Comparison of ENCODE assay signal across 2 cellular contexts in the genomic region with DNA sequence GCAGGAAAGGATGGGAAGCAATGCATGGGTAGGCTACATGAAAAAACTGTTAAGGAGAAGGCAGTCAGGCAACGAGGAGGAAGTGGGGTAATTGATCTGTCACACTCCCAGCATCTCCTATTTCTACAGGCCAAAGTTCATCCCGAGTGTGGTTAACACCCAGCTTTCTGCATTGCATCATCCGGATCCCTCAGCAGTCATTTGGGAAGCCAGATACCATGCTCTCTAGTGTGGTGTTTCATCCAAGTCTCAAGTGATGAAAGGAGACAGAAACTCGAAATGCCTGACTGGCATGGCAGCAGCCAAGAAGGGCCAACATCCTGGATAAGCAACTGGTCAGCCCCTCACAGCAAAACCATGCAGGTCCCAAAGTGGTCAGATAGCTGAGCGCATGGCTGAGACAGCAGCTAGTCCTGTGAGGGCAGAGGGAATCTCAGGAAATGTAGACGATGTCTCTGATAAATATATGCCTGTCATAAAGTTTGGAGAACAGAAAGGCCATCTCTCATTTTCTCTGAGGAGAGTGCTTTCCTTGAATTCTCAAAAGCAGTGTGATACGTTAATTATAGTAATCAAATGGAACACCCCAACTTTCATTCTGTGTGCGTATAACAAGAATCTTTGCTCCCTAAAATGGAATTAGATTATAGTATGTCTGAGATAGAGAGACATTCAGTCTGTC.
TF ChIP-seq lines count a peak whose summit lies in the region.

No MANE protein-coding gene starts in this region.

TF ChIP-seq in K562, 482 proteins besides CTCF, POLR2A, EP300 and RAD21 (continued from another document and continues in another):
- TF ChIP-seq CREM (IDR thresholded peaks at IDR 0.05; ENCODE audit: low read depth) (peak; percentile 19; the same call in 1 of the 2 replicates), RREB1 (CRISPR knock-in tag; IDR thresholded peaks at IDR 0.05) (peak; percentile 84; the same call in 1 of the 2 replicates), LEF1 (IDR thresholded peaks at IDR 0.05) (peak; percentile 34; the same call in 1 of the 2 replicates), JUNB (CRISPR knock-in tag; conservative IDR thresholded peaks at IDR 0.05) (0 out of 2 replicates have a peak, but pooled peaks have one; percentile 41), SOX6 (IDR thresholded peaks at IDR 0.05) (0 out of 2 replicates have a peak, but pooled peaks have one; percentile 12), RCOR1 (IDR thresholded peaks at IDR 0.05; ENCODE audit: borderline replicate concordance in 1 of 2, low read depth in 2 of 2, low read length in 2 of 2) (peak in 1 of 2 experiments; percentile 52; a peak in 1 of 4 replicates), ZNF583 (CRISPR knock-in tag; IDR thresholded peaks at IDR 0.05) (peak; percentile 77; the same call in 1 of the 2 replicates)
- TF ChIP-seq, protein P1, sequence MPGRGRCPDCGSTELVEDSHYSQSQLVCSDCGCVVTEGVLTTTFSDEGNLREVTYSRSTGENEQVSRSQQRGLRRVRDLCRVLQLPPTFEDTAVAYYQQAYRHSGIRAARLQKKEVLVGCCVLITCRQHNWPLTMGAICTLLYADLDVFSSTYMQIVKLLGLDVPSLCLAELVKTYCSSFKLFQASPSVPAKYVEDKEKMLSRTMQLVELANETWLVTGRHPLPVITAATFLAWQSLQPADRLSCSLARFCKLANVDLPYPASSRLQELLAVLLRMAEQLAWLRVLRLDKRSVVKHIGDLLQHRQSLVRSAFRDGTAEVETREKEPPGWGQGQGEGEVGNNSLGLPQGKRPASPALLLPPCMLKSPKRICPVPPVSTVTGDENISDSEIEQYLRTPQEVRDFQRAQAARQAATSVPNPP (IDR thresholded peaks at IDR 0.05; ENCODE audit: borderline replicate concordance, insufficient read depth, insufficient read length): no peak

TF ChIP-seq in HepG2, 621 proteins besides CTCF, POLR2A, EP300 and RAD21 (continued from another document and continues in another):
- TF ChIP-seq ZNF788 (CRISPR knock-in tag; IDR thresholded peaks at IDR 0.05; ENCODE audit: borderline replicate concordance): peak; percentile 88; the same call in 1 of the 2 replicates
- TF ChIP-seq FOSL2 (CRISPR knock-in tag; IDR thresholded peaks at IDR 0.05): peak; percentile 94
- TF ChIP-seq SSRP1 (CRISPR knock-in tag; IDR thresholded peaks at IDR 0.05): peak; percentile 98
- TF ChIP-seq ATAD3A (CRISPR knock-in tag; IDR thresholded peaks at IDR 0.05): no peak
- TF ChIP-seq ZNF232 (CRISPR knock-in tag; IDR thresholded peaks at IDR 0.05; ENCODE audit: borderline replicate concordance): peak; percentile 75; the same call in 1 of the 2 replicates
- TF ChIP-seq DMAP1 (CRISPR knock-in tag; IDR thresholded peaks at IDR 0.05): peak; percentile 93
- TF ChIP-seq ZNF691 (CRISPR knock-in tag; IDR thresholded peaks at IDR 0.05; ENCODE audit: borderline replicate concordance, low read depth): peak; percentile 77; the same call in 1 of the 2 replicates
- 0 out of 2 replicates have a peak, but pooled peaks have one; percentile 66 for TF ChIP-seq ZNF354B (CRISPR knock-in tag; IDR thresholded peaks at IDR 0.05)
- TF ChIP-seq PAF1 (CRISPR knock-in tag; IDR thresholded peaks at IDR 0.05): peak; percentile 63; the same call in 1 of the 2 replicates
- peak; percentile 91 for TF ChIP-seq ZNF350 (CRISPR knock-in tag; IDR thresholded peaks at IDR 0.05; ENCODE audit: borderline replicate concordance, low read depth)
- no peak for TF ChIP-seq SALL2 (CRISPR knock-in tag; IDR thresholded peaks at IDR 0.05)
- peak; percentile 93; the same call in 1 of the 2 replicates for TF ChIP-seq MEIS2 (CRISPR knock-in tag; IDR thresholded peaks at IDR 0.05)
- peak; percentile 60; the same call in 1 of the 2 replicates for TF ChIP-seq ZBTB21 (CRISPR knock-in tag; IDR thresholded peaks at IDR 0.05)
- TF ChIP-seq ZNF496 (CRISPR knock-in tag; IDR thresholded peaks at IDR 0.05; ENCODE audit: insufficient replicate concordance): no peak
- 0 out of 2 replicates have a peak, but pooled peaks have one; percentile 29 for TF ChIP-seq EEA1 (CRISPR knock-in tag; IDR thresholded peaks at IDR 0.05; ENCODE audit: borderline replicate concordance)
- TF ChIP-seq, protein P2, sequence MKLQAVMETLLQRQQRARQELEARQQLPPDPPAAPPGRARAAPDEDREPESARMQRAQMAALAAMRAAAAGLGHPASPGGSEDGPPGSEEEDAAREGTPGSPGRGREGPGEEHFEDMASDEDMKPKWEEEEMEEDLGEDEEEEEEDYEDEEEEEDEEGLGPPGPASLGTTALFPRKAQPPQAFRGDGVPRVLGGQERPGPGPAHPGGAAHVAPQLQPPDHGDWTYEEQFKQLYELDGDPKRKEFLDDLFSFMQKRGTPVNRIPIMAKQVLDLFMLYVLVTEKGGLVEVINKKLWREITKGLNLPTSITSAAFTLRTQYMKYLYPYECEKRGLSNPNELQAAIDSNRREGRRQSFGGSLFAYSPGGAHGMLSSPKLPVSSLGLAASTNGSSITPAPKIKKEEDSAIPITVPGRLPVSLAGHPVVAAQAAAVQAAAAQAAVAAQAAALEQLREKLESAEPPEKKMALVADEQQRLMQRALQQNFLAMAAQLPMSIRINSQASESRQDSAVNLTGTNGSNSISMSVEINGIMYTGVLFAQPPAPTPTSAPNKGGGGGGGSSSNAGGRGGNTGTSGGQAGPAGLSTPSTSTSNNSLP (IDR thresholded peaks at IDR 0.05; ENCODE audit: low read depth, low read length): no peak; the same call in 1 of the 2 replicates
- peak; percentile 85; the same call in 1 of the 2 replicates for TF ChIP-seq KLF9 (CRISPR knock-in tag; IDR thresholded peaks at IDR 0.05; ENCODE audit: low read depth)
- peak; percentile 59; the same call in 1 of the 2 replicates for TF ChIP-seq ZBTB7A (CRISPR knock-in tag; IDR thresholded peaks at IDR 0.05)
- TF ChIP-seq REXO4 (CRISPR knock-in tag; IDR thresholded peaks at IDR 0.05; ENCODE audit: borderline replicate concordance): no peak
- peak; percentile 83 for TF ChIP-seq MTA1 (CRISPR knock-in tag; IDR thresholded peaks at IDR 0.05; ENCODE audit: borderline replicate concordance)
- TF ChIP-seq PRPF4 (IDR thresholded peaks at IDR 0.05; ENCODE audit: low read depth, low read length, poor library complexity, severe bottlenecking): no peak
- TF ChIP-seq TEF (CRISPR knock-in tag; IDR thresholded peaks at IDR 0.05): no peak
- peak; percentile 88 for TF ChIP-seq ISL2 (CRISPR knock-in tag; IDR thresholded peaks at IDR 0.05)
- TF ChIP-seq, protein P3, sequence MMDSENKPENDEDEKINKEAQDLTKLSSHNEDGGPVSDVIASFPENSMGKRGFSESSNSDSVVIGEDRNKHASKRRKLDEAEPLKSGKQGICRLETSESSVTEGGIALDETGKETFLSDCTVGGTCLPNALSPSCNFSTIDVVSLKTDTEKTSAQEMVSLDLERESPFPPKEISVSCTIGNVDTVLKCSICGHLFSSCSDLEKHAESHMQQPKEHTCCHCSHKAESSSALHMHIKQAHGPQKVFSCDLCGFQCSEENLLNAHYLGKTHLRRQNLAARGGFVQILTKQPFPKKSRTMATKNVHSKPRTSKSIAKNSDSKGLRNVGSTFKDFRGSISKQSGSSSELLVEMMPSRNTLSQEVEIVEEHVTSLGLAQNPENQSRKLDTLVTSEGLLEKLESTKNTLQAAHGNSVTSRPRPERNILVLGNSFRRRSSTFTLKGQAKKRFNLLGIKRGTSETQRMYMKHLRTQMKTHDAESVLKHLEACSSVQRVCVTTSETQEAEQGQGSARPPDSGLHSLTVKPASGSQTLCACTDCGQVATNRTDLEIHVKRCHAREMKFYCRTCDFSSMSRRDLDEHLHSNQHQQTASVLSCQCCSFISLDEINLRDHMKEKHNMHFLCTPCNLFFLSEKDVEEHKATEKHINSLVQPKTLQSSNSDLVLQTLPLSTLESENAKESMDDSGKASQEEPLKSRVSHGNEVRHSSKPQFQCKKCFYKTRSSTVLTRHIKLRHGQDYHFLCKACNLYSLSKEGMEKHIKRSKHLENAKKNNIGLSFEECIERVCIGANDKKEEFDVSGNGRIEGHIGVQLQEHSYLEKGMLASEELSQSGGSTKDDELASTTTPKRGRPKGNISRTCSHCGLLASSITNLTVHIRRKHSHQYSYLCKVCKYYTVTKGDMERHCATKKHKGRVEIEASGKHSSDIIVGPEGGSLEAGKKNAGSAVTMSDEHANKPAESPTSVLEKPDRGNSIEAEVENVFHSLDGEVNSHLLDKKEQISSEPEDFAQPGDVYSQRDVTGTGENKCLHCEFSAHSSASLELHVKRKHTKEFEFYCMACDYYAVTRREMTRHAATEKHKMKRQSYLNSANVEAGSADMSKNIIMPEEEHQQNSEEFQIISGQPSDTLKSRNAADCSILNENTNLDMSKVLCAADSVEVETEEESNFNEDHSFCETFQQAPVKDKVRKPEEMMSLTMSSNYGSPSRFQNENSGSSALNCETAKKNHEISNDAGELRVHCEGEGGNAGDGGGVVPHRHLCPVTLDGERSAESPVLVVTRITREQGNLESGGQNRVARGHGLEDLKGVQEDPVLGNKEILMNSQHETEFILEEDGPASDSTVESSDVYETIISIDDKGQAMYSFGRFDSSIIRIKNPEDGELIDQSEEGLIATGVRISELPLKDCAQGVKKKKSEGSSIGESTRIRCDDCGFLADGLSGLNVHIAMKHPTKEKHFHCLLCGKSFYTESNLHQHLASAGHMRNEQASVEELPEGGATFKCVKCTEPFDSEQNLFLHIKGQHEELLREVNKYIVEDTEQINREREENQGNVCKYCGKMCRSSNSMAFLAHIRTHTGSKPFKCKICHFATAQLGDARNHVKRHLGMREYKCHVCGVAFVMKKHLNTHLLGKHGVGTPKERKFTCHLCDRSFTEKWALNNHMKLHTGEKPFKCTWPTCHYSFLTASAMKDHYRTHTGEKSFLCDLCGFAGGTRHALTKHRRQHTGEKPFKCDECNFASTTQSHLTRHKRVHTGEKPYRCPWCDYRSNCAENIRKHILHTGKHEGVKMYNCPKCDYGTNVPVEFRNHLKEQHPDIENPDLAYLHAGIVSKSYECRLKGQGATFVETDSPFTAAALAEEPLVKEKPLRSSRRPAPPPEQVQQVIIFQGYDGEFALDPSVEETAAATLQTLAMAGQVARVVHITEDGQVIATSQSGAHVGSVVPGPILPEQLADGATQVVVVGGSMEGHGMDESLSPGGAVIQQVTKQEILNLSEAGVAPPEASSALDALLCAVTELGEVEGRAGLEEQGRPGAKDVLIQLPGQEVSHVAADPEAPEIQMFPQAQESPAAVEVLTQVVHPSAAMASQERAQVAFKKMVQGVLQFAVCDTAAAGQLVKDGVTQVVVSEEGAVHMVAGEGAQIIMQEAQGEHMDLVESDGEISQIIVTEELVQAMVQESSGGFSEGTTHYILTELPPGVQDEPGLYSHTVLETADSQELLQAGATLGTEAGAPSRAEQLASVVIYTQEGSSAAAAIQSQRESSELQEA (CRISPR knock-in tag; IDR thresholded peaks at IDR 0.05; ENCODE audit: not compliant biosample characterization): no peak
- TF ChIP-seq ZNF263 (CRISPR knock-in tag; IDR thresholded peaks at IDR 0.05): no peak
- TF ChIP-seq MTA3 (CRISPR knock-in tag; IDR thresholded peaks at IDR 0.05): no peak
- no peak for TF ChIP-seq ZNF589 (CRISPR knock-in tag; conservative IDR thresholded peaks at IDR 0.05)
- peak; percentile 97 for TF ChIP-seq FOXP4 (CRISPR knock-in tag; IDR thresholded peaks at IDR 0.05)
- no peak for TF ChIP-seq PRDM10 (CRISPR knock-in tag; IDR thresholded peaks at IDR 0.05; ENCODE audit: low read depth)
- no peak for TF ChIP-seq NFIB (CRISPR knock-in tag; IDR thresholded peaks at IDR 0.05; ENCODE audit: borderline replicate concordance)
- peak; percentile 66; the same call in 1 of the 2 replicates for TF ChIP-seq RBFOX2 (IDR thresholded peaks at IDR 0.05; ENCODE audit: low read depth, low read length)
- TF ChIP-seq HNRNPUL1 (IDR thresholded peaks at IDR 0.05; ENCODE audit: low read depth, low read length): no peak
- peak; percentile 99 for TF ChIP-seq ERF (CRISPR knock-in tag; IDR thresholded peaks at IDR 0.05)
- no peak for TF ChIP-seq ATF7-NPFF (CRISPR knock-in tag; IDR thresholded peaks at IDR 0.05; ENCODE audit: low read depth)
